In the genomic region with DNA sequence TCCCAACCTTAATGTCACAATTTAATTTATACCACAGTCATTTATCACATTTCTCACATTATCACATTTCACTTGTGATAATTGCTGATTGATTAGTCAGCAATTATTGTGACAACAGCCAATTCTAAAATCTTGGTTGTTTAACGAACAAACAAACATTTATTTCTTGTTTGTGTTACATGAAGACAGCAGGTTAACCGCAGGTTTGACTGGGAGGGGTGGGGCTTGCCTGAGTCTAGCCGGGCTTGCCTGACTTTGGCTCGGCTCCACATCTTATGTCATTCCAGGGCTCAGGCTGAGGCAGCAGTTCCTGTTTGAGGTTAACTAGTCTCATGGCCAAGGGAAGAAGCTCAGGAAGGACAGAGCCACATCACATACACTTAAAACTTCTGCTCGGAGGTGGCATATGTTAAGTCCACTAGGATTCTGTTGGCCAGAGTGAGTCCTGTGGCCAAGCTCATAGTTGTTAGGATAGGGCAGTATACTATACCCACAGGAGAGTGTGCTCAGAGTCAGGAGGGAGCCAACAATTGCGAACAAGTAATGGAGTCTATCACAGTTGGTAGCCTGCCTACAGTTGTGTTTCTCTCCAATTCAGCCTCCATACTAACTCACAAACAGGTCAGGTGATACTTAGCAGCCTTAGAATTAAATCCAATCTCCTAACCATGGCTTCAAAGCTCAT, we compare ENCODE assay signal across 1 cellular context.
A peak's percentile ranks its signal among the peaks of the same experiment; 100 is the strongest.
TF ChIP-seq lines count a peak whose summit lies in the region.

No MANE protein-coding gene starts in this region.

TF ChIP-seq in K562, 482 proteins besides CTCF, POLR2A, EP300 and RAD21 (continued from another document and continues in another):
- TF ChIP-seq, protein P1, sequence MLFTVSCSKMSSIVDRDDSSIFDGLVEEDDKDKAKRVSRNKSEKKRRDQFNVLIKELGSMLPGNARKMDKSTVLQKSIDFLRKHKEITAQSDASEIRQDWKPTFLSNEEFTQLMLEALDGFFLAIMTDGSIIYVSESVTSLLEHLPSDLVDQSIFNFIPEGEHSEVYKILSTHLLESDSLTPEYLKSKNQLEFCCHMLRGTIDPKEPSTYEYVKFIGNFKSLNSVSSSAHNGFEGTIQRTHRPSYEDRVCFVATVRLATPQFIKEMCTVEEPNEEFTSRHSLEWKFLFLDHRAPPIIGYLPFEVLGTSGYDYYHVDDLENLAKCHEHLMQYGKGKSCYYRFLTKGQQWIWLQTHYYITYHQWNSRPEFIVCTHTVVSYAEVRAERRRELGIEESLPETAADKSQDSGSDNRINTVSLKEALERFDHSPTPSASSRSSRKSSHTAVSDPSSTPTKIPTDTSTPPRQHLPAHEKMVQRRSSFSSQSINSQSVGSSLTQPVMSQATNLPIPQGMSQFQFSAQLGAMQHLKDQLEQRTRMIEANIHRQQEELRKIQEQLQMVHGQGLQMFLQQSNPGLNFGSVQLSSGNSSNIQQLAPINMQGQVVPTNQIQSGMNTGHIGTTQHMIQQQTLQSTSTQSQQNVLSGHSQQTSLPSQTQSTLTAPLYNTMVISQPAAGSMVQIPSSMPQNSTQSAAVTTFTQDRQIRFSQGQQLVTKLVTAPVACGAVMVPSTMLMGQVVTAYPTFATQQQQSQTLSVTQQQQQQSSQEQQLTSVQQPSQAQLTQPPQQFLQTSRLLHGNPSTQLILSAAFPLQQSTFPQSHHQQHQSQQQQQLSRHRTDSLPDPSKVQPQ (CRISPR knock-in tag; IDR thresholded peaks at IDR 0.05; ENCODE audit: borderline replicate concordance) = no peak
- TF ChIP-seq KLF6 (CRISPR knock-in tag; IDR thresholded peaks at IDR 0.05; ENCODE audit: borderline replicate concordance) = no peak
- TF ChIP-seq JUN (IDR thresholded peaks at IDR 0.05; ENCODE audit: borderline replicate concordance, low read depth, low read length) = no peak
- TF ChIP-seq JUN (CRISPR knock-in tag; IDR thresholded peaks at IDR 0.05; ENCODE audit: borderline replicate concordance) = no peak
- TF ChIP-seq NRF1 (conservative IDR thresholded peaks at IDR 0.05 in 1 of 2, IDR thresholded peaks at IDR 0.05 in 1 of 2) = no peak
- TF ChIP-seq PHF8 (IDR thresholded peaks at IDR 0.05; ENCODE audit: borderline replicate concordance, low read length) = no peak
- no peak for TF ChIP-seq HINFP (tag; conservative IDR thresholded peaks at IDR 0.05; ENCODE audit: low read depth)
- TF ChIP-seq RCOR1 (IDR thresholded peaks at IDR 0.05; ENCODE audit: borderline replicate concordance in 1 of 2, low read depth in 2 of 2, low read length in 2 of 2) = 0 out of 4 replicates have a peak, but pooled peaks of 1 of the 2 experiments have one; percentile 17
- TF ChIP-seq ZNF175 (CRISPR knock-in tag; IDR thresholded peaks at IDR 0.05; ENCODE audit: low read depth) = no peak
- TF ChIP-seq SAP30 (IDR thresholded peaks at IDR 0.05; ENCODE audit: borderline replicate concordance, insufficient read depth, low read depth, low read length, poor library complexity, severe bottlenecking) = no peak
- no peak for TF ChIP-seq ARHGAP35 (IDR thresholded peaks at IDR 0.05; ENCODE audit: partially characterized antibody)
- TF ChIP-seq NCOA1 (IDR thresholded peaks at IDR 0.05; ENCODE audit: low read depth) = no peak
- TF ChIP-seq BCL6 (CRISPR knock-in tag; IDR thresholded peaks at IDR 0.05) = no peak
- TF ChIP-seq ARID4B (CRISPR knock-in tag; IDR thresholded peaks at IDR 0.05) = no peak
- no peak for TF ChIP-seq RBM39 (optimal IDR thresholded peaks at IDR 0.05; ENCODE audit: low read depth, low read length)
- TF ChIP-seq ZZZ3 (IDR thresholded peaks at IDR 0.05) = no peak
- TF ChIP-seq IRF1 (CRISPR knock-in tag; IDR thresholded peaks at IDR 0.05; ENCODE audit: borderline replicate concordance) = no peak
- TF ChIP-seq TFAM (CRISPR knock-in tag; conservative IDR thresholded peaks at IDR 0.05) = no peak
- peak in 1 of 2 experiments; percentile 58; a peak in 1 of 4 replicates for TF ChIP-seq UBTF (IDR thresholded peaks at IDR 0.05; ENCODE audit: borderline replicate concordance in 1 of 2, low read depth in 2 of 2, low read length in 2 of 2)
- no peak for TF ChIP-seq KAT8 (IDR thresholded peaks at IDR 0.05; ENCODE audit: low read depth)
- TF ChIP-seq SUPT5H (IDR thresholded peaks at IDR 0.05) = no peak
- no peak for TF ChIP-seq RHOXF2B (CRISPR knock-in tag; conservative IDR thresholded peaks at IDR 0.05)
- TF ChIP-seq NFXL1 (CRISPR knock-in tag; IDR thresholded peaks at IDR 0.05) = no peak
- TF ChIP-seq MAFG (tag; conservative IDR thresholded peaks at IDR 0.05) = peak; percentile 96
- TF ChIP-seq ZBTB34 (CRISPR knock-in tag; IDR thresholded peaks at IDR 0.05) = no peak
- 0 out of 2 replicates have a peak, but pooled peaks have one; percentile 45 for TF ChIP-seq ELF4 (CRISPR knock-in tag; IDR thresholded peaks at IDR 0.05)
- no peak for TF ChIP-seq ZNF253 (CRISPR knock-in tag; conservative IDR thresholded peaks at IDR 0.05)
- TF ChIP-seq POLR2AphosphoS5 (IDR thresholded peaks at IDR 0.05; ENCODE audit: control insufficient read depth, insufficient read depth, low read depth, low read length) = no peak
- TF ChIP-seq, protein P2, sequence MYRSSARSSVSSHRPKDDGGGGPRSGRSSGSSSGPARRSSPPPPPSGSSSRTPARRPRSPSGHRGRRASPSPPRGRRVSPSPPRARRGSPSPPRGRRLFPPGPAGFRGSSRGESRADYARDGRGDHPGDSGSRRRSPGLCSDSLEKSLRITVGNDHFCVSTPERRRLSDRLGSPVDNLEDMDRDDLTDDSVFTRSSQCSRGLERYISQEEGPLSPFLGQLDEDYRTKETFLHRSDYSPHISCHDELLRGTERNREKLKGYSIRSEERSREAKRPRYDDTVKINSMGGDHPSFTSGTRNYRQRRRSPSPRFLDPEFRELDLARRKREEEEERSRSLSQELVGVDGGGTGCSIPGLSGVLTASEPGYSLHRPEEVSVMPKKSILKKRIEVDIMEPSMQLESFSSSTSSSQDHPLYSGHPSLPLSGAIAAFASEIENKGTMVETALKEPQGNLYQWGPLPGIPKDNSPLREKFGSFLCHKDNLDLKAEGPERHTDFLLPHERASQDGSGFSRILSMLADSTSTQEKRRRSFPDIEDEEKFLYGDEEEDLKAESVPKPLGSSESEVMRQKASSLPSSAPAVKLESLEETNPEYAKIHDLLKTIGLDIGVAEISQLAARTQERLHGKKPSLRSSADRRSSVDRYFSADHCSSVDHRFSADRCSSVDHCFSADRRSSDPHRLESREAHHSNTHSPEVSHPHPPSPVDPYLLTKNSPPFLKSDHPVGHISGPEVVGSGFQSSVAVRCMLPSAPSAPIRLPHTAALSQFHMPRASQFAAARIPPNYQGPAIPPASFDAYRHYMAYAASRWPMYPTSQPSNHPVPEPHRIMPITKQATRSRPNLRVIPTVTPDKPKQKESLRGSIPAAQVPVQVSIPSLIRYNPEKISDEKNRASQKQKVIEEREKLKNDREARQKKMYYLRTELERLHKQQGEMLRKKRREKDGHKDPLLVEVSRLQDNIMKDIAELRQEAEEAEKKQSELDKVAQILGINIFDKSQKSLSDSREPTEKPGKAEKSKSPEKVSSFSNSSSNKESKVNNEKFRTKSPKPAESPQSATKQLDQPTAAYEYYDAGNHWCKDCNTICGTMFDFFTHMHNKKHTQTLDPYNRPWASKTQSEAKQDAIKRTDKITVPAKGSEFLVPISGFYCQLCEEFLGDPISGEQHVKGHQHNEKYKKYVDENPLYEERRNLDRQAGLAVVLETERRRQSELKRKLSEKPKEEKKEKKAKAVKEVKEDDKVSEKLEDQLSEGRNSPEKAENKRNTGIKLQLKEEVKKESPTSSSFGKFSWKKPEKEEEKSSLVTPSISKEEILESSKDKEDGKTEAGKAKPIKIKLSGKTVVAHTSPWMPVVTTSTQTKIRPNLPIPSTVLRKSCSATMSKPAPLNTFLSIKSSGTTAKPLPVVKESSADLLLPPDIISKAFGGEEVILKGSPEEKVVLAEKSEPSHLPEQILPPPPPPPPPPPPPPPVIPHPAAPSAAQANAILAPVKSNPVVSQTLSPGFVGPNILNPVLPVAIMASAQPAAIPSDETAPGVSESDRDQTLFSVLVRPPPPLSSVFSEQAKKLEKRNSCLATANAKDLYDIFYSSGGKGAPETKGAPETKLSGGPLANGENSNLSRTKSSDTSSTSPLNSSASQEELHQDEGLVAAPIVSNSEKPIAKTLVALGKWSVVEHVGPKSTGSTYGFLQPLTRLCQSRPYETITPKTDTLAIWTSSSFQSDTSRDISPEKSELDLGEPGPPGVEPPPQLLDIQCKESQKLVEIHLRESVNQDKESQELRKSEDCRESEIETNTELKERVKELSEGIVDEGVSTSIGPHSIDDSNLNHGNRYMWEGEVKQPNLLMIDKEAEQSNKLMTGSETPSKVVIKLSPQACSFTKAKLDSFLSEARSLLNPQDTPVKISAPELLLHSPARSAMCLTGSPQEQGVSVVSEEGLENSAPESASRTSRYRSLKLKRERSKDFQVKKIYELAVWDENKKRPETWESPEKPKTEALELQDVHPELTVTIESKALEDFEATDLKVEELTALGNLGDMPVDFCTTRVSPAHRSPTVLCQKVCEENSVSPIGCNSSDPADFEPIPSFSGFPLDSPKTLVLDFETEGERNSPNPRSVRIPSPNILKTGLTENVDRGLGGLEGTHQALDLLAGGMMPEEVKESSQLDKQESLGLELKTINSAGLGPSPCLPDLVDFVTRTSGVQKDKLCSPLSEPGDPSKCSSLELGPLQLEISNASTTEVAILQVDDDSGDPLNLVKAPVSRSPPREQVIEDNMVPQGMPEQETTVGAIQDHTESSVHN (IDR thresholded peaks at IDR 0.05; ENCODE audit: borderline replicate concordance in 1 of 2, low read depth in 1 of 2) = no peak
- no peak for TF ChIP-seq ZNF41 (CRISPR knock-in tag; conservative IDR thresholded peaks at IDR 0.05)
- no peak for TF ChIP-seq SMC3 (conservative IDR thresholded peaks at IDR 0.05; ENCODE audit: insufficient read depth, low read depth, low read length)
- TF ChIP-seq ZNF79 (CRISPR knock-in tag; IDR thresholded peaks at IDR 0.05; ENCODE audit: low read depth) = no peak
- TF ChIP-seq FOSL1 (tag; conservative IDR thresholded peaks at IDR 0.05) = no peak
- no peak for TF ChIP-seq ILK (tag; IDR thresholded peaks at IDR 0.05; ENCODE audit: borderline replicate concordance, low read depth)
